Comparison of ENCODE assay signal across 12 cellular contexts in the genomic region with DNA sequence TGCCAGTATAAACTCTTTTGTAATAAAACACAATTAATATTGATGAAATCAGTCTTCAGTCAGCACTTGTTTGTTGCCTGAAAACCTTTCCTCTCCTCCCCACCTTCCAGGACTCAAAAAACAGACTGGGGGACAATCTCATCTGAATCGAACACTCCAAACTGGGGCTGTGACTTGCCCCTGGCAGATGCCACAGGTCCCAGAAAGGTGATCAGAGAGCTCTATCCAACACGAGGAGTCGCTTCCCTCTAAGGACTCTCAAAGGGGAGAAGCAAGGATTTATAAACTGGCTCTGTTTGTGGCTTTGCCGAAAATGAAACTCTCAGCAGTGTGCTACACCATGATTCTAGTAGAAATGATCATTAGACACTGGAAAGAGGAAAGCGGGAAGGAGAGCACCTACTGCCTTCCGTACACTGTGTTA.
DNase-seq lines count a peak whose midpoint lies in the region; ATAC-seq, FAIRE-seq and TF ChIP-seq lines count a peak whose summit lies in the region.
"Had no signal": no experiment of that assay in that cellular context is flagged by ENCODE, and none has a peak within 500 bp of the region (broad histone marks: within the 10 kb centered on the region; RNA-seq: fewer than 3 reads in every experiment).

No MANE protein-coding gene starts in this region.

- intact Hi-C loops in adrenal gland (cut with DNase I) = no loop called here
- intact Hi-C loops in HepG2 (cut with micrococcal nuclease; ENCODE audit: unreplicated experiment) = loop anchor here (2.0 kb wide), 1 partner anchor 16 kb away; no protein-coding TSS in a partner anchor
- intact Hi-C loops in posterior cingulate gyrus (cut with DNase I) = no loop called here

- H3K27ac Mint-ChIP-seq in stimulated activated naive CD8-positive, alpha-beta T cell treated with anti-CD3 and anti-CD28 coated beads, Interleukin-15, Interleukin-2, amounts not matched to agents 100 ng/mL and 50 ng/mL, for 24 hours = peak overlapping the region; percentile 5
- no peak overlapping the region for H3K27ac Mint-ChIP-seq in effector memory CD8-positive, alpha-beta T cell
- H3K27ac Mint-ChIP-seq in stimulated activated memory B cell treated with anti-CD40 and anti-IgM and Interleukin-4, amounts not matched to agents 10 μg/mL and 1 μg/mL and 100 μg/mL, for 72 hours = no peak overlapping the region
- H3K27ac Mint-ChIP-seq: activated T-cell treated with anti-CD3 and anti-CD28 coated beads, Interleukin-2, amount 50 U/mL, for 72 hours had no signal

- H3K4me2 ChIP-seq in HepG2 (ENCODE audit: low read depth, low read length) = peak overlapping the region; percentile 54

- H3K9me3 ChIP-seq in adrenal gland (replicated peaks in 1 of 3) = no peaks in the 10 kb centered on the region
- H3K9me3 ChIP-seq in HepG2 (ENCODE audit: low read length) = no peaks in the 10 kb centered on the region
- H3K9me3 ChIP-seq: left ventricle myocardium inferior had no signal

- no peaks in the 10 kb centered on the region for H3K9me3 Mint-ChIP-seq in stimulated activated naive CD8-positive, alpha-beta T cell treated with anti-CD3 and anti-CD28 coated beads, Interleukin-15, Interleukin-2, amounts not matched to agents 100 ng/mL and 50 ng/mL, for 24 hours
- H3K9me3 Mint-ChIP-seq in effector memory CD8-positive, alpha-beta T cell = no peaks in the 10 kb centered on the region
- no peaks in the 10 kb centered on the region for H3K9me3 Mint-ChIP-seq in stimulated activated memory B cell treated with anti-CD40 and anti-IgM and Interleukin-4, amounts not matched to agents 10 μg/mL and 1 μg/mL and 100 μg/mL, for 72 hours
- H3K9me3 Mint-ChIP-seq: activated T-cell treated with anti-CD3 and anti-CD28 coated beads, Interleukin-2, amount 50 U/mL, for 72 hours had no signal

- CTCF ChIA-PET in HepG2 (lab: Yijun Ruan, JAX; ENCODE audit: low intra/inter-chr PET ratio, low total read pairs) = no interaction called here

- peak overlapping the region; percentile 74 to 96 (median 86) for H3K27ac ChIP-seq in adrenal gland
- H3K27ac ChIP-seq in HepG2 (ENCODE audit: extremely low read length, insufficient read depth, low read length) = peak overlapping the region; percentile 41
- H3K27ac ChIP-seq: left ventricle myocardium inferior had no signal

- TF ChIP-seq CTCF in adrenal gland (IDR thresholded peaks at IDR 0.05) (no peak), HepG2 (CRISPR knock-in tag; IDR thresholded peaks at IDR 0.05) (no peak)

- TF ChIP-seq POLR2A in adrenal gland (IDR thresholded peaks at IDR 0.05) (peak in 1 of 2 donors; percentile 57), HepG2 (IDR thresholded peaks at IDR 0.05; ENCODE audit: insufficient read depth in 1 of 2, low read depth in 2 of 2, low read length in 2 of 2) (no peak)

- no peaks in the 10 kb centered on the region for H3K36me3 ChIP-seq in adrenal gland (replicated peaks in 1 of 2)
- no peaks in the 10 kb centered on the region for H3K36me3 ChIP-seq in HepG2 (replicated peaks in 1 of 2; ENCODE audit: control insufficient read depth in 1 of 2, insufficient read depth in 2 of 2, low read length in 2 of 2)
- H3K36me3 ChIP-seq: left ventricle myocardium inferior had no signal

- no peaks in the 10 kb centered on the region for H3K79me2 ChIP-seq in HepG2 (ENCODE audit: insufficient read depth, low read length)

- in situ Hi-C loops in HepG2 (cut with HindIII; ENCODE audit: extremely low pct_ligation_motif_present, low pct_unique_long_range_greater_than_20kb) = no loop called here

- H2AFZ ChIP-seq in HepG2 (ENCODE audit: low read length) = no peak overlapping the region

- peaks cover 8% of the 10 kb centered on the region for H3K36me3 Mint-ChIP-seq in stimulated activated naive CD8-positive, alpha-beta T cell treated with anti-CD3 and anti-CD28 coated beads, Interleukin-15, Interleukin-2, amounts not matched to agents 100 ng/mL and 50 ng/mL, for 24 hours (ENCODE audit: low read depth)
- no peaks in the 10 kb centered on the region for H3K36me3 Mint-ChIP-seq in effector memory CD8-positive, alpha-beta T cell (ENCODE audit: insufficient read depth)
- H3K36me3 Mint-ChIP-seq in stimulated activated memory B cell treated with anti-CD40 and anti-IgM and Interleukin-4, amounts not matched to agents 10 μg/mL and 1 μg/mL and 100 μg/mL, for 72 hours = no peaks in the 10 kb centered on the region

- TF ChIP-seq RAD21 in HepG2 (CRISPR knock-in tag; IDR thresholded peaks at IDR 0.05) = no peak

- no TSS peak for BruUV-seq in HepG2 (replicated peaks; lab: Mats Ljungman, UMichigan)

- no peaks in the 10 kb centered on the region for H4K20me1 ChIP-seq in HepG2 (ENCODE audit: insufficient read depth, low read length)

- H3K4me3 ChIP-seq in adrenal gland (peak overlapping the region in 1 of 4 donors; percentile 34), HepG2 (replicated peaks in 1 of 3; ENCODE audit: insufficient read depth in 1 of 3, low read depth in 2 of 3, low read length in 3 of 3) (no peak overlapping the region)
- H3K4me3 ChIP-seq: left ventricle myocardium inferior had no signal

- TF ChIP-seq EP300 in HepG2 (IDR thresholded peaks at IDR 0.05; ENCODE audit: low read depth in 2 of 2, low read length in 2 of 2) (no peak), HepG2 (CRISPR knock-in tag; IDR thresholded peaks at IDR 0.05; ENCODE audit: borderline replicate concordance) (no peak)

- ATAC-seq in stimulated activated naive CD8-positive, alpha-beta T cell treated with anti-CD3 and anti-CD28 coated beads, Interleukin-15, Interleukin-2, amounts not matched to agents 100 U/mL and 50 U/mL, for 24 hours = no peak
- ATAC-seq in HepG2 = peak; percentile 55
- no peak for ATAC-seq in effector memory CD8-positive, alpha-beta T cell (replicated peaks)
- no peak for ATAC-seq in stimulated activated memory B cell treated with anti-CD40 and anti-IgM and Interleukin-4, amounts not matched to agents 10 μg/mL and 1 μg/mL and 100 μg/mL, for 72 hours
- ATAC-seq in GM19324 (IDR thresholded peaks at IDR 0.05; ENCODE audit: low FRiP score, unreplicated experiment) = no peak
- ATAC-seq: activated T-cell treated with anti-CD3 and anti-CD28 coated beads, Interleukin-2, amount 50 U/mL, for 72 hours had no signal

- 35 to 57% (median 39%) methylated on average over 6 of the region's 6 CpGs for WGBS in adrenal gland, 4 donors
- 81% methylated on average over 6 of the region's 6 CpGs for WGBS in HepG2 (ENCODE audit: low lambda C conversion rate)

- no peaks in the 10 kb centered on the region for H3K27me3 Mint-ChIP-seq in stimulated activated naive CD8-positive, alpha-beta T cell treated with anti-CD3 and anti-CD28 coated beads, Interleukin-15, Interleukin-2, amounts not matched to agents 100 ng/mL and 50 ng/mL, for 24 hours
- no peaks in the 10 kb centered on the region for H3K27me3 Mint-ChIP-seq in effector memory CD8-positive, alpha-beta T cell
- H3K27me3 Mint-ChIP-seq in stimulated activated memory B cell treated with anti-CD40 and anti-IgM and Interleukin-4, amounts not matched to agents 10 μg/mL and 1 μg/mL and 100 μg/mL, for 72 hours = no peaks in the 10 kb centered on the region

- H3K4me1 Mint-ChIP-seq in stimulated activated naive CD8-positive, alpha-beta T cell treated with anti-CD3 and anti-CD28 coated beads, Interleukin-15, Interleukin-2, amounts not matched to agents 100 ng/mL and 50 ng/mL, for 24 hours (ENCODE audit: low read depth) = peaks cover 36% of the 10 kb centered on the region
- peaks cover 3% of the 10 kb centered on the region in 2 donors for H3K4me1 Mint-ChIP-seq in effector memory CD8-positive, alpha-beta T cell (ENCODE audit: low read depth in 2 of 2)
- peaks cover 8% of the 10 kb centered on the region for H3K4me1 Mint-ChIP-seq in stimulated activated memory B cell treated with anti-CD40 and anti-IgM and Interleukin-4, amounts not matched to agents 10 μg/mL and 1 μg/mL and 100 μg/mL, for 72 hours

- peaks cover 26 to 46% of the 10 kb centered on the region in 2 donors for H3K4me1 ChIP-seq in adrenal gland (replicated peaks in 1 of 2)
- H3K4me1 ChIP-seq in HepG2 (ENCODE audit: insufficient read depth, low read length) = peaks cover 66% of the 10 kb centered on the region

- no peak overlapping the region for H3K4me3 Mint-ChIP-seq in stimulated activated naive CD8-positive, alpha-beta T cell treated with anti-CD3 and anti-CD28 coated beads, Interleukin-15, Interleukin-2, amounts not matched to agents 100 ng/mL and 50 ng/mL, for 24 hours
- no peak overlapping the region for H3K4me3 Mint-ChIP-seq in effector memory CD8-positive, alpha-beta T cell
- no peak overlapping the region for H3K4me3 Mint-ChIP-seq in stimulated activated memory B cell treated with anti-CD40 and anti-IgM and Interleukin-4, amounts not matched to agents 10 μg/mL and 1 μg/mL and 100 μg/mL, for 72 hours
- H3K4me3 Mint-ChIP-seq: activated T-cell treated with anti-CD3 and anti-CD28 coated beads, Interleukin-2, amount 50 U/mL, for 72 hours had no signal

- FAIRE-seq in HepG2 (lab: Jason Lieb, UNC) = no peak

- H3K27me3 ChIP-seq in adrenal gland (no peaks in the 10 kb centered on the region), HepG2 (ENCODE audit: control insufficient read depth in 1 of 2, insufficient read depth in 2 of 2, low read length in 2 of 2) (no peaks in the 10 kb centered on the region)

- POLR2A ChIA-PET in HepG2 (lab: Yijun Ruan, JAX) = interaction anchor here (0.8 to 5.3 kb wide), 7 partner anchors 12 to 53 kb away, joined by 4 to 47 read pairs (median 12); no protein-coding TSS in a partner anchor

- H3K9ac ChIP-seq in HepG2 (ENCODE audit: insufficient read depth, low read depth, low read length) = peak overlapping the region; percentile 12; the same call in 1 of the 2 replicates

- no peak for DNase-seq in stimulated activated naive CD8-positive, alpha-beta T cell treated with anti-CD3 and anti-CD28 coated beads, Interleukin-15, Interleukin-2, amounts not matched to agents 100 U/mL and 50 U/mL, for 24 hours
- no peak for DNase-seq in adrenal gland
- no peak for DNase-seq in HepG2 (ENCODE audit: low spot score)
- no peak for DNase-seq in posterior cingulate gyrus
- no peak for DNase-seq in effector memory CD8-positive, alpha-beta T cell
- DNase-seq: activated T-cell treated with anti-CD3 and anti-CD28 coated beads, Interleukin-2, amount 50 U/mL, for 72 hours; left ventricle myocardium inferior; NCI-H187 treated with DMSO at 0.1 percent for 48 hours; stimulated activated naive CD4-positive, alpha-beta T cell had no signal

TF ChIP-seq in HepG2, 621 proteins besides CTCF, POLR2A, EP300 and RAD21:
- TF ChIP-seq ZNF776 (CRISPR knock-in tag; IDR thresholded peaks at IDR 0.05) (no peak), ZBTB38 (CRISPR knock-in tag; IDR thresholded peaks at IDR 0.05) (0 out of 2 replicates have a peak, but pooled peaks have one; percentile 36), HMG20A (CRISPR knock-in tag; IDR thresholded peaks at IDR 0.05; ENCODE audit: borderline replicate concordance) (peak; percentile 2; the same call in 1 of the 2 replicates)
